8 cellular contexts compared by ENCODE assay signal in genomic region chr11:8080674-8081590, GRCh38. TPM values are rescaled to one million over a fixed set of nuclear protein-coding genes. Genes with fewer than 3 reads are reported as not detected.
DNase-seq lines count a peak whose midpoint lies in the region; ATAC-seq and TF ChIP-seq lines count a peak whose summit lies in the region.

Gene TUB (plus strand): TSS chr11:8081211. CDS start chr11:8081511, 300 bp downstream.

- H3K4me1 Mint-ChIP-seq in activated naive CD4-positive, alpha-beta T cell treated with anti-CD3 and anti-CD28 coated beads, Interleukin-2, amount 50 U/mL, for 24 hours, result no peaks in the 10 kb centered on the region

- 1% methylated on average over 45 to 103 of the region's 104 CpGs for WGBS in heart left ventricle, 4 donors

- no peaks in the 10 kb centered on the region for H3K36me3 Mint-ChIP-seq in activated naive CD4-positive, alpha-beta T cell treated with anti-CD3 and anti-CD28 coated beads, Interleukin-2, amount 50 U/mL, for 24 hours

- no peak for TF ChIP-seq POLR2A in heart left ventricle (IDR thresholded peaks at IDR 0.05)

- peak within 1 kb of the TSS; percentile 49 to 76 (median 61) for H3K4me3 ChIP-seq in heart left ventricle

- intact Hi-C loops in heart left ventricle (cut with DNase I), result no loop called here
- intact Hi-C loops in posterior cingulate gyrus (cut with DNase I), result loop anchor here (10.0 kb wide), 1 partner anchor 186 kb away; no protein-coding TSS in a partner anchor

- no peak within 1 kb of the TSS for H3K27ac Mint-ChIP-seq in activated naive CD4-positive, alpha-beta T cell treated with anti-CD3 and anti-CD28 coated beads, Interleukin-2, amount 50 U/mL, for 24 hours

- H3K27me3 Mint-ChIP-seq in activated naive CD4-positive, alpha-beta T cell treated with anti-CD3 and anti-CD28 coated beads, Interleukin-2, amount 50 U/mL, for 24 hours, result peaks cover 38% of the 10 kb centered on the region

- H3K9me3 ChIP-seq in heart left ventricle, result no peaks in the 10 kb centered on the region

- H3K27ac ChIP-seq in heart left ventricle, result peak within 1 kb of the TSS in 6 of 12 donors; percentile 43 to 64 (median 50)

- H3K9me3 Mint-ChIP-seq in activated naive CD4-positive, alpha-beta T cell treated with anti-CD3 and anti-CD28 coated beads, Interleukin-2, amount 50 U/mL, for 24 hours, result no peaks in the 10 kb centered on the region

- peak within 1 kb of the TSS; percentile 67 for H3K4me3 Mint-ChIP-seq in activated naive CD4-positive, alpha-beta T cell treated with anti-CD3 and anti-CD28 coated beads, Interleukin-2, amount 50 U/mL, for 24 hours

- H3K36me3 ChIP-seq in heart left ventricle, result no peaks in the 10 kb centered on the region

- TF ChIP-seq CTCF in heart left ventricle (IDR thresholded peaks at IDR 0.05), result no peak

- peaks cover 0 to 10% (median 0%) of the 10 kb centered on the region in 9 donors for H3K27me3 ChIP-seq in heart left ventricle

- peak in 2 of 4 donors; percentile 44 to 47 for ATAC-seq in heart left ventricle
- no peak for ATAC-seq in GM21526 (IDR thresholded peaks at IDR 0.05; ENCODE audit: low FRiP score, unreplicated experiment)
- no peak for ATAC-seq in HG02840 (IDR thresholded peaks at IDR 0.05; ENCODE audit: low FRiP score, unreplicated experiment)

- DNase-seq in stimulated activated CD4-positive, alpha-beta T cell treated with anti-CD3 and anti-CD28 coated beads, Interleukin-15, amount 100 ng/mL, for 24 hours, result peak; percentile 42
- no peak for DNase-seq in stimulated activated CD4-positive, alpha-beta T cell treated with anti-CD3 and anti-CD28 coated beads, Interleukin-2, amount 100 ng/mL, for 48 hours
- DNase-seq in heart left ventricle (peak in 1 of 5 donors; percentile 65), posterior cingulate gyrus (peak in 7 of 10 donors; percentile 36 to 92 (median 51)), glomerular visceral epithelial cell (ENCODE audit: extremely low spot score) (no peak)

- peaks cover 1 to 52% (median 34%) of the 10 kb centered on the region in 12 donors for H3K4me1 ChIP-seq in heart left ventricle

RNA-seq across cellular contexts. Expression of gene TUB, which starts in this region (rescaled TPM):
- 10 to 100 TPM; 11.7 to 38.8 (median 18.9) TPM for total RNA-seq in heart left ventricle
- polyA plus RNA-seq in heart left ventricle, result 1 to 10 TPM; 4.7 to 5.7 TPM

Comparison
In these comparisons a context has a peak if more than half of its experiments do, and no peak if none do; other contexts are left out.
1. DNase-seq: peak in stimulated activated CD4-positive, alpha-beta T cell treated with anti-CD3 and anti-CD28 coated beads, Interleukin-15, amount 100 ng/mL, for 24 hours (single experiment) and posterior cingulate gyrus (7 of 10); none in stimulated activated CD4-positive, alpha-beta T cell treated with anti-CD3 and anti-CD28 coated beads, Interleukin-2, amount 100 ng/mL, for 48 hours (0 of 2) and glomerular visceral epithelial cell (single experiment).